ENCODE assay signal across 8 cellular contexts in genomic region chr5:40386293-40386692, GRCh38.
DNase-seq lines count a peak whose midpoint lies in the region; ATAC-seq and TF ChIP-seq lines count a peak whose summit lies in the region.

No MANE protein-coding gene starts in this region.

- H3K4me3 Mint-ChIP-seq in dendritic cell treated with granulocyte-macrophage colony-stimulating factor and Interleukin-4, amounts not matched to agents 40 ng/mL and 50 ng/mL, for 4 days, result no peak overlapping the region

- H3K9me3 ChIP-seq in KOPT-K1 (ENCODE audit: insufficient read depth, low read length, poor library complexity, severe bottlenecking) (no peaks in the 10 kb centered on the region), hepatocyte (ENCODE audit: low read depth) (no peaks in the 10 kb centered on the region)

- H3K4me1 Mint-ChIP-seq in dendritic cell treated with granulocyte-macrophage colony-stimulating factor and Interleukin-4, amounts not matched to agents 40 ng/mL and 50 ng/mL, for 4 days (ENCODE audit: low read depth), result peaks cover 50% of the 10 kb centered on the region

- ATAC-seq in GM18502 (IDR thresholded peaks at IDR 0.05; ENCODE audit: poor library complexity, unreplicated experiment), result peak; percentile 82
- ATAC-seq in GM21786 (IDR thresholded peaks at IDR 0.05; ENCODE audit: unreplicated experiment), result peak; percentile 81

- no peak for TF ChIP-seq CTCF in hepatocyte (IDR thresholded peaks at IDR 0.05; ENCODE audit: poor library complexity)

- no peaks in the 10 kb centered on the region for H3K27me3 Mint-ChIP-seq in dendritic cell treated with granulocyte-macrophage colony-stimulating factor and Interleukin-4, amounts not matched to agents 40 ng/mL and 50 ng/mL, for 4 days

- H3K4me1 ChIP-seq in hepatocyte (ENCODE audit: insufficient read depth), result no peaks in the 10 kb centered on the region

- H3K27ac ChIP-seq in KOPT-K1 (ENCODE audit: low read depth, low read length, poor library complexity, severe bottlenecking) (peak overlapping the region; percentile 62), hepatocyte (no peak overlapping the region)

- WGBS in hepatocyte (ENCODE audit: low lambda C conversion rate, missing lambda C conversion rate), result 63% methylated on average over 3 of the region's 3 CpGs

- H3K9me2 ChIP-seq in hepatocyte (replicated peaks; ENCODE audit: insufficient read depth), result no peaks in the 10 kb centered on the region

- peak overlapping the region; percentile 52 for H3K27ac Mint-ChIP-seq in dendritic cell treated with granulocyte-macrophage colony-stimulating factor and Interleukin-4, amounts not matched to agents 40 ng/mL and 50 ng/mL, for 4 days

- H3K9me3 Mint-ChIP-seq in dendritic cell treated with granulocyte-macrophage colony-stimulating factor and Interleukin-4, amounts not matched to agents 40 ng/mL and 50 ng/mL, for 4 days, result no peaks in the 10 kb centered on the region

- no peaks in the 10 kb centered on the region for H3K27me3 ChIP-seq in hepatocyte

- DNase-seq in NCI-H524 treated with DMSO at 0.1 percent for 48 hours (lab: John Stamatoyannopoulos, UW) (no peak), hepatic stellate cell (ENCODE audit: low spot score) (no peak), hepatocyte (ENCODE audit: low spot score) (no peak), hypothalamus (lab: John Stamatoyannopoulos, UW) (no peak)

- no peaks in the 10 kb centered on the region for H3K36me3 Mint-ChIP-seq in dendritic cell treated with granulocyte-macrophage colony-stimulating factor and Interleukin-4, amounts not matched to agents 40 ng/mL and 50 ng/mL, for 4 days (ENCODE audit: low read depth)

- no peak overlapping the region for H3K4me2 ChIP-seq in hepatocyte

- no peaks in the 10 kb centered on the region for H3K79me2 ChIP-seq in hepatocyte

- no peak overlapping the region for H2AFZ ChIP-seq in hepatocyte

- H3K36me3 ChIP-seq in KOPT-K1 (ENCODE audit: insufficient read depth, low read length), result no peaks in the 10 kb centered on the region
- no peaks in the 10 kb centered on the region for H3K36me3 ChIP-seq in hepatocyte (replicated peaks; ENCODE audit: insufficient read depth, low read depth)

- no peaks in the 10 kb centered on the region for H4K20me1 ChIP-seq in hepatocyte (ENCODE audit: insufficient read depth, poor library complexity, severe bottlenecking)

- intact Hi-C loops in dendritic cell treated with granulocyte-macrophage colony-stimulating factor and Interleukin-4, amounts not matched to agents 40 ng/mL and 50 ng/mL, for 4 days (cut with micrococcal nuclease), result no loop called here

- H3K4me3 ChIP-seq in hepatocyte, result no peak overlapping the region
